24 cellular contexts compared by ENCODE assay signal in the genomic region with DNA sequence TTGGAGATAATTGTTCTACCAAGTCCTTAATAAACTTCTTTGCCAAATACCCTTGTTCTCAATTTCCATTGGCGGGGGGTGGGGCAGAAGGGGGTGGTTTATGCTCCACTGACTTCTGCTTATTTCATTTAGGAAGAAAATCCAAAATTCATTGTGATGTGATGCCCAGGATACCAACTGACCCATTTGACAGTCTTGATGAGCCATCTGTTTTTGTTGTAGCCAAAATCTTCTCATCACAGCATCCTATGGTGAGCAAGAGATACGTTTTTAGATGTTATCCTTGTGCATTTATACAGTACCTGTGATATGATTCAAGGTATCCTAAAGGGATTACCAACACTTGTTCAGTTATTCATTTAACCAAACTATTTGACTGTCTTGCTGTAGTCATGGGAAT.
"Had no signal": no experiment of that assay in that cellular context is flagged by ENCODE, and none has a peak within 500 bp of the region (broad histone marks: within the 10 kb centered on the region; RNA-seq: fewer than 3 reads in every experiment).

No MANE protein-coding gene starts in this region.

- H3K79me2 ChIP-seq: hepatocyte had no signal

- H3K27ac ChIP-seq: colonic mucosa, coronary artery, dorsolateral prefrontal cortex, epithelial cell of prostate, esophagus muscularis mucosa, esophagus squamous epithelium, foreskin keratinocyte, gastrocnemius medialis, gastroesophageal sphincter, heart left ventricle, heart right ventricle, hepatocyte had no signal

- H3K27me3 ChIP-seq: colonic mucosa, dorsolateral prefrontal cortex, esophagus muscularis mucosa, esophagus squamous epithelium, foreskin keratinocyte, gastrocnemius medialis, gastroesophageal sphincter, heart left ventricle, heart right ventricle, hepatocyte had no signal

- H3K4me3 ChIP-seq: colonic mucosa, coronary artery, dorsolateral prefrontal cortex, esophagus muscularis mucosa, esophagus squamous epithelium, gastrocnemius medialis, gastroesophageal sphincter, heart left ventricle, heart right ventricle, hepatocyte had no signal

- H3K4me2 ChIP-seq: hepatocyte had no signal

- H3K9me3 ChIP-seq: colonic mucosa, esophagus muscularis mucosa, esophagus squamous epithelium, gastrocnemius medialis, gastroesophageal sphincter had no signal

- DNase-seq: colonic mucosa; cortex of kidney; dermis blood vessel endothelial cell; dorsolateral prefrontal cortex; effector CD4-positive, alpha-beta T cell; effector CD8-positive, alpha-beta T cell; effector memory CD4-positive, alpha-beta T cell; effector memory CD8-positive, alpha-beta T cell; endodermal cell; erythroblast; esophagus squamous epithelium; foreskin fibroblast; foreskin keratinocyte; foreskin melanocyte; gastrocnemius medialis; glutamatergic neuron; head of caudate nucleus; heart left ventricle; heart right ventricle had no signal

- H3K36me3 ChIP-seq: colonic mucosa, esophagus muscularis mucosa, esophagus squamous epithelium, gastrocnemius medialis, gastroesophageal sphincter, heart left ventricle, heart right ventricle had no signal

- H2AFZ ChIP-seq: hepatocyte had no signal

- H3K4me1 ChIP-seq: colonic mucosa, esophagus squamous epithelium, foreskin keratinocyte, gastrocnemius medialis, gastroesophageal sphincter, heart left ventricle, heart right ventricle had no signal
